26 cellular contexts compared by ENCODE assay signal in genomic region chr20:20095114-20095872, GRCh38. TPM values are rescaled to one million over a fixed set of nuclear protein-coding genes. Genes with fewer than 3 reads are reported as not detected.
"Had no signal": no experiment of that assay in that cellular context is flagged by ENCODE, and none has a peak within 500 bp of the region (broad histone marks: within the 10 kb centered on the region; RNA-seq: fewer than 3 reads in every experiment).

No MANE protein-coding gene starts in this region.

- H3K9me3 ChIP-seq: lower lobe of right lung, neutrophil, pancreas, sigmoid colon, thyroid gland had no signal

- H3K36me3 ChIP-seq: cardiac muscle cell, lower lobe of right lung, neutrophil, pancreas, sigmoid colon, thyroid gland had no signal

- H3K27ac ChIP-seq: cardiac muscle cell, epithelial cell of prostate, foreskin keratinocyte, lower lobe of right lung, neutrophil, pancreas, sigmoid colon, thyroid gland had no signal

- H3K4me3 ChIP-seq: cardiac muscle cell, lower lobe of right lung, pancreas, sigmoid colon, thyroid gland had no signal

- FAIRE-seq: colon, islet of Langerhans, pancreas, urothelium cell line had no signal

- ATAC-seq: foreskin keratinocyte; left colon; lower lobe of right lung; pancreas; stimulated activated memory B cell treated with anti-CD40 and anti-IgM and Interleukin-4, amounts not matched to agents 10 μg/mL and 1 μg/mL and 100 μg/mL, for 72 hours had no signal

- H3K27me3 ChIP-seq: cardiac muscle cell, dorsolateral prefrontal cortex, foreskin keratinocyte, pancreas, sigmoid colon, thyroid gland had no signal

- H3K4me1 ChIP-seq: foreskin keratinocyte, lower lobe of right lung, pancreas, sigmoid colon had no signal

- DNase-seq: activated CD4-positive, alpha-beta T cell treated with anti-CD3 and anti-CD28 coated beads, Interleukin-2, amount 50 U/mL, for 1 hour; activated CD4-positive, CD25-positive, alpha-beta regulatory T cell; activated CD8-positive, alpha-beta memory T cell treated with anti-CD3 and anti-CD28 coated beads for 24 hours; activated gamma-delta T cell treated with Interleukin-2 at 50 U/mL for 16 hours; foreskin keratinocyte; glutamatergic neuron; hippocampal formation; left colon; lower lobe of right lung; natural killer cell; pancreas; sigmoid colon; stimulated activated CD4-positive, alpha-beta T cell treated with anti-CD3 and anti-CD28 coated beads, Interleukin-4, amount 100 ng/mL, for 4 hours; T1000; thyroid gland had no signal

RNA-seq across cellular contexts. Expression of gene CFAP61, which starts 43.0 kb away (rescaled TPM):
- total RNA-seq: activated T-helper 1 cell treated with anti-CD3 and anti-CD28 coated beads, Interleukin-12 subunit alpha, Interleukin-12 subunit beta, Interleukin-2, Interleukin-4 antibody, amounts not matched to agents 30 ng/mL and 10 ng/mL and 1 ng/mL, durations not matched to agents 14 hours and 24 hours and 36 hours; cardiac muscle cell; fibroblast of lung; foreskin keratinocyte; T-helper 1 cell treated with Interleukin-12 subunit alpha and Interleukin-12 subunit beta and Interleukin-4 antibody, amounts not matched to agents 30 ng/mL and 1 ng/mL, for 36 hours had no signal
- polyA plus RNA-seq: fibroblast of lung, foreskin keratinocyte had no signal
